Comparison of ENCODE assay signal across 8 cellular contexts in genomic region chr12:51953011-51953568, GRCh38. TPM values are rescaled to one million over a fixed set of nuclear protein-coding genes. Genes with fewer than 3 reads are reported as not detected.
DNase-seq lines count a peak whose midpoint lies in the region; TF ChIP-seq lines count a peak whose summit lies in the region.

No MANE protein-coding gene starts in this region.

- H3K9ac ChIP-seq in ES-I3 (ENCODE audit: low read depth, low read length): peak overlapping the region; percentile 90; the same call in 1 of the 2 replicates

- H3K9me3 ChIP-seq in ES-I3 (ENCODE audit: control insufficient read depth, insufficient read depth, low read length): no peaks in the 10 kb centered on the region
- no peaks in the 10 kb centered on the region for H3K9me3 ChIP-seq in Peyer's patch

- H3K4me1 ChIP-seq in ES-I3 (ENCODE audit: insufficient read depth, low read length) (peaks cover 6% of the 10 kb centered on the region; the same call in 1 of the 2 replicates), Peyer's patch (peaks cover 0 to 34% (median 7%) of the 10 kb centered on the region in 4 donors)

- H3K4me3 ChIP-seq in Peyer's patch (peak overlapping the region in 3 of 4 donors; percentile 78 to 96 (median 90)), fibroblast of mammary gland (ENCODE audit: control insufficient read depth, low read depth, low read length) (peak overlapping the region; percentile 87)

- peak overlapping the region in 3 of 4 donors; percentile 87 to 92 (median 91) for H3K27ac ChIP-seq in Peyer's patch

- no peak for TF ChIP-seq POLR2A in Peyer's patch (IDR thresholded peaks at IDR 0.05)

- TF ChIP-seq CTCF in Peyer's patch (IDR thresholded peaks at IDR 0.05) (no peak), fibroblast of mammary gland (conservative IDR thresholded peaks at IDR 0.05; ENCODE audit: control insufficient read depth, insufficient read depth, low read depth, low read length) (no peak)

- no peaks in the 10 kb centered on the region for H3K27me3 ChIP-seq in Peyer's patch

- H3K36me3 ChIP-seq in ES-I3 (ENCODE audit: insufficient read depth, low read length) (no peaks in the 10 kb centered on the region), Peyer's patch (no peaks in the 10 kb centered on the region)

- DNase-seq in Peyer's patch: no peak
- DNase-seq in fibroblast of mammary gland (ENCODE audit: low read depth): no peak
- DNase-seq in retina: peak; percentile 58
- DNase-seq in effector CD4-positive, alpha-beta T cell: no peak
- no peak for DNase-seq in ureter (ENCODE audit: low spot score)
- no peak for DNase-seq in stimulated activated naive CD4-positive, alpha-beta T cell (lab: John Stamatoyannopoulos, UW)
- DNase-seq in activated CD4-positive, alpha-beta T cell treated with anti-CD3 and anti-CD28 coated beads for 48 hours: no peak

RNA-seq across cellular contexts. Expression of gene ACVR1B, which starts 1.6 kb away (rescaled TPM):
- total RNA-seq in Peyer's patch (10 to 100 TPM in 3 of 4 donors, 1 to 10 TPM in 1; 9.1 to 71.6 (median 59.2) TPM), ureter (40.6 TPM)

RNA-seq across cellular contexts. Expression of gene ACVRL1, which starts 45.8 kb away (rescaled TPM):
- total RNA-seq in Peyer's patch (100 to 1,000 TPM in 1 of 4 donors, 10 to 100 TPM in 3; 46.4 to 169 (median 56.8) TPM), ureter (46.8 TPM)

RNA-seq across cellular contexts. Expression of gene TAMALIN, which starts 53.7 kb away (rescaled TPM):
- total RNA-seq in Peyer's patch (100 to 1,000 TPM in 1 of 4 donors, 10 to 100 TPM in 1, 1 to 10 TPM in 2; 1.2 to 112 (median 16.2) TPM), ureter (50.7 TPM)
